Comparison of ENCODE assay signal across 16 cellular contexts in the genomic region with DNA sequence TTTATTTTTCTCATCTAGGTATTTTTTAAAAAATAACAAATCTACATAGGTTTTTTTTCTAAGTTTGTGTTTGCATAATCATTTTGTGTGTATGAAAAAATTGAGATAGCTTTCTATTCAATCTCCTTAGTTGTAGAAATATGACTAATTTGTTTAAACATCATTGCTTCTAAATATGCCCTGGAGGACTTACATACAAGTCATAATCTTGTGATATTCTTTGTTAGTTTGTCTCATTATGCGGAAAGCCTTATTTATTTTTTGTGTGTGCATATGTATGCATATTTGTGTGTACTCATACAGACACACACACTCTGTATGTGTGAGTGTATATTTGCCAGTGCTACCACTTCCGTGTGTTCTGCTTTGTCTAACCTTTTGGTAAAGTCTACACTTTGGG.
"Had no signal": no experiment of that assay in that cellular context is flagged by ENCODE, and none has a peak within 500 bp of the region (broad histone marks: within the 10 kb centered on the region; RNA-seq: fewer than 3 reads in every experiment).

No MANE protein-coding gene starts in this region.

- H3K9me3 Mint-ChIP-seq: activated CD8-positive, alpha-beta T cell treated with anti-CD3 and anti-CD28 coated beads for 36 hours; activated naive CD8-positive, alpha-beta T cell treated with anti-CD3 and anti-CD28 coated beads for 36 hours; activated T-cell treated with anti-CD3 and anti-CD28 coated beads, Interleukin-2, amount 50 U/mL, for 72 hours; T-cell had no signal

- H3K4me3 ChIP-seq: breast epithelium, hepatocyte, prostate gland had no signal

- H3K27me3 Mint-ChIP-seq: activated CD4-positive, alpha-beta T cell treated with anti-CD3 and anti-CD28 coated beads for 36 hours; activated CD8-positive, alpha-beta T cell treated with anti-CD3 and anti-CD28 coated beads for 36 hours; activated naive CD8-positive, alpha-beta T cell treated with anti-CD3 and anti-CD28 coated beads for 36 hours; T-cell had no signal

- H3K4me2 ChIP-seq: hepatocyte had no signal

- H3K36me3 ChIP-seq: breast epithelium, prostate gland, WERI-Rb-1 had no signal

- H3K4me3 Mint-ChIP-seq: activated CD4-positive, alpha-beta T cell treated with anti-CD3 and anti-CD28 coated beads for 36 hours; activated CD8-positive, alpha-beta T cell treated with anti-CD3 and anti-CD28 coated beads for 36 hours; activated naive CD8-positive, alpha-beta T cell treated with anti-CD3 and anti-CD28 coated beads for 36 hours; activated T-cell treated with anti-CD3 and anti-CD28 coated beads, Interleukin-2, amount 50 U/mL, for 72 hours; T-cell had no signal

- DNase-seq: activated CD4-positive, alpha-beta T cell treated with anti-CD3 and anti-CD28 coated beads for 36 hours; activated CD8-positive, alpha-beta memory T cell treated with anti-CD3 and anti-CD28 coated beads, Interleukin-2, amount 50 U/mL, for 4 hours; activated CD8-positive, alpha-beta T cell treated with anti-CD3 and anti-CD28 coated beads for 36 hours; activated gamma-delta T cell treated with Interleukin-2 at 50 U/mL for 16 hours; activated naive CD8-positive, alpha-beta T cell treated with anti-CD3 and anti-CD28 coated beads for 36 hours; activated T-cell treated with anti-CD3 and anti-CD28 coated beads, Interleukin-2, amount 50 U/mL, for 72 hours; kidney glomerular epithelial cell; mesendoderm; stimulated activated naive CD8-positive, alpha-beta T cell treated with anti-CD3 and anti-CD28 coated beads, Interleukin-15, Interleukin-2, amounts not matched to agents 100 U/mL and 50 U/mL, for 24 hours; T-cell; WERI-Rb-1 had no signal

- FAIRE-seq: colon had no signal

- H3K27me3 ChIP-seq: breast epithelium, hepatocyte had no signal

- H3K27ac Mint-ChIP-seq: activated CD4-positive, alpha-beta T cell treated with anti-CD3 and anti-CD28 coated beads for 36 hours; activated CD8-positive, alpha-beta T cell treated with anti-CD3 and anti-CD28 coated beads for 36 hours; activated naive CD8-positive, alpha-beta T cell treated with anti-CD3 and anti-CD28 coated beads for 36 hours; activated T-cell treated with anti-CD3 and anti-CD28 coated beads, Interleukin-2, amount 50 U/mL, for 72 hours; T-cell had no signal

- H3K9me3 ChIP-seq: breast epithelium, prostate gland had no signal

- H2AFZ ChIP-seq: hepatocyte had no signal

- ATAC-seq: activated CD4-positive, alpha-beta T cell treated with anti-CD3 and anti-CD28 coated beads for 36 hours; activated CD8-positive, alpha-beta T cell treated with anti-CD3 and anti-CD28 coated beads for 36 hours; activated T-cell treated with anti-CD3 and anti-CD28 coated beads, Interleukin-2, amount 50 U/mL, for 72 hours; sciatic nerve; stimulated activated naive CD8-positive, alpha-beta T cell treated with anti-CD3 and anti-CD28 coated beads, Interleukin-15, Interleukin-2, amounts not matched to agents 100 U/mL and 50 U/mL, for 24 hours; T-cell had no signal

- H3K27ac ChIP-seq: hepatocyte, prostate gland, WERI-Rb-1 had no signal
